Comparison of ENCODE assay signal across 1 cellular context in genomic region chr15:52667597-52667996, GRCh38.
TF ChIP-seq lines count a peak whose summit lies in the region.

No MANE protein-coding gene starts in this region.

TF ChIP-seq in WTC11, 78 proteins besides CTCF, POLR2A, EP300 and RAD21 (continued from another document):
- TF ChIP-seq FOXP4 (CRISPR knock-in tag; IDR thresholded peaks at IDR 0.05) (no peak), E2F4 (CRISPR knock-in tag; IDR thresholded peaks at IDR 0.05; ENCODE audit: borderline replicate concordance, low read depth) (no peak), SOX15 (CRISPR knock-in tag; IDR thresholded peaks at IDR 0.05) (no peak), ZNF121 (CRISPR knock-in tag; IDR thresholded peaks at IDR 0.05) (no peak)
